Comparison of ENCODE assay signal across 8 cellular contexts in genomic region chr7:2402687-2403013, GRCh38. TPM values are rescaled to one million over a fixed set of nuclear protein-coding genes. Genes with fewer than 3 reads are reported as not detected.
DNase-seq lines count a peak whose midpoint lies in the region; ATAC-seq and TF ChIP-seq lines count a peak whose summit lies in the region.

No MANE protein-coding gene starts in this region.

- peak overlapping the region; percentile 75 for H3K27ac Mint-ChIP-seq in stimulated activated naive CD8-positive, alpha-beta T cell treated with anti-CD3 and anti-CD28 coated beads, Interleukin-15, Interleukin-2, amounts not matched to agents 100 ng/mL and 50 ng/mL, for 24 hours
- peak overlapping the region; percentile 77 for H3K27ac Mint-ChIP-seq in mesothelial cell of epicardium

- no peaks in the 10 kb centered on the region for H3K27me3 Mint-ChIP-seq in stimulated activated naive CD8-positive, alpha-beta T cell treated with anti-CD3 and anti-CD28 coated beads, Interleukin-15, Interleukin-2, amounts not matched to agents 100 ng/mL and 50 ng/mL, for 24 hours
- H3K27me3 Mint-ChIP-seq in mesothelial cell of epicardium (ENCODE audit: low read depth): no peaks in the 10 kb centered on the region

- H3K4me3 ChIP-seq in cardiac fibroblast (replicated peaks in 1 of 2; ENCODE audit: low read depth in 2 of 2, low read length in 2 of 2): peak overlapping the region; percentile 55 to 69

- H3K4me3 Mint-ChIP-seq in stimulated activated naive CD8-positive, alpha-beta T cell treated with anti-CD3 and anti-CD28 coated beads, Interleukin-15, Interleukin-2, amounts not matched to agents 100 ng/mL and 50 ng/mL, for 24 hours: peak overlapping the region; percentile 85
- peak overlapping the region; percentile 72 for H3K4me3 Mint-ChIP-seq in mesothelial cell of epicardium

- H3K4me1 Mint-ChIP-seq in stimulated activated naive CD8-positive, alpha-beta T cell treated with anti-CD3 and anti-CD28 coated beads, Interleukin-15, Interleukin-2, amounts not matched to agents 100 ng/mL and 50 ng/mL, for 24 hours (ENCODE audit: low read depth): peaks cover 46% of the 10 kb centered on the region
- H3K4me1 Mint-ChIP-seq in mesothelial cell of epicardium: peaks cover 36% of the 10 kb centered on the region

- TF ChIP-seq CTCF in cardiac fibroblast (IDR thresholded peaks at IDR 0.05; ENCODE audit: low read depth, low read length): no peak
- TF ChIP-seq CTCF in mesothelial cell of epicardium (IDR thresholded peaks at IDR 0.05; ENCODE audit: unreplicated experiment): no peak

- H3K36me3 Mint-ChIP-seq in stimulated activated naive CD8-positive, alpha-beta T cell treated with anti-CD3 and anti-CD28 coated beads, Interleukin-15, Interleukin-2, amounts not matched to agents 100 ng/mL and 50 ng/mL, for 24 hours (ENCODE audit: low read depth): peaks cover 4% of the 10 kb centered on the region
- H3K36me3 Mint-ChIP-seq in mesothelial cell of epicardium: no peaks in the 10 kb centered on the region

- ATAC-seq in stimulated activated naive CD8-positive, alpha-beta T cell treated with anti-CD3 and anti-CD28 coated beads, Interleukin-15, Interleukin-2, amounts not matched to agents 100 U/mL and 50 U/mL, for 24 hours: no peak
- no peak for ATAC-seq in GM18907 (IDR thresholded peaks at IDR 0.05; ENCODE audit: unreplicated experiment)

- DNase-seq in stimulated activated naive CD8-positive, alpha-beta T cell treated with anti-CD3 and anti-CD28 coated beads, Interleukin-15, Interleukin-2, amounts not matched to agents 100 U/mL and 50 U/mL, for 24 hours: no peak
- DNase-seq in cardiac fibroblast (ENCODE audit: low read depth in 2 of 2) (no peak), mesothelial cell of epicardium (ENCODE audit: low spot score in 2 of 2, unreplicated experiment in 2 of 2) (no peak), NCI-H524 (lab: John Stamatoyannopoulos, UW) (no peak), cerebellum (ENCODE audit: low spot score) (no peak), SW480 (ENCODE audit: low spot score) (no peak)

- H3K9me3 Mint-ChIP-seq in stimulated activated naive CD8-positive, alpha-beta T cell treated with anti-CD3 and anti-CD28 coated beads, Interleukin-15, Interleukin-2, amounts not matched to agents 100 ng/mL and 50 ng/mL, for 24 hours: no peaks in the 10 kb centered on the region
- no peaks in the 10 kb centered on the region for H3K9me3 Mint-ChIP-seq in mesothelial cell of epicardium

RNA-seq across cellular contexts. Expression of gene CHST12, which starts 0.8 kb away (rescaled TPM):
- 20.0 to 22.4 TPM (median 20.4 TPM) in 3 replicates for total RNA-seq in mesothelial cell of epicardium
- 5.4 TPM for total RNA-seq in cerebellum

RNA-seq across cellular contexts. Expression of gene EIF3B, which starts 48.0 kb away (rescaled TPM):
- total RNA-seq in mesothelial cell of epicardium (198 to 200 TPM (median 199 TPM) in 3 replicates), cerebellum (57.8 TPM)
